Comparison of ENCODE assay signal across 23 cellular contexts in genomic region chr5:17432571-17432970, GRCh38.
"Had no signal": no experiment of that assay in that cellular context is flagged by ENCODE, and none has a peak within 500 bp of the region (broad histone marks: within the 10 kb centered on the region; RNA-seq: fewer than 3 reads in every experiment).

No MANE protein-coding gene starts in this region.

- H3K27me3 ChIP-seq: Peyer's patch, SJCRH30 had no signal

- H3K9ac ChIP-seq: KMS-11 had no signal

- H3K4me2 ChIP-seq: KMS-11, PC-9 had no signal

- H3K27ac ChIP-seq: HL-60, KMS-11, PC-9, Peyer's patch, SJCRH30 had no signal

- H3K36me3 ChIP-seq: Peyer's patch, SJCRH30 had no signal

- H3K4me1 ChIP-seq: SJCRH30 had no signal

- ATAC-seq: Right ventricle myocardium inferior, SK-N-SH treated with all-trans-retinoic acid at 6 μM for 48 hours had no signal

- DNase-seq: Kasumi-1, MM.1S, NCI-H1092 treated with DMSO at 0.1 percent for 48 hours, NCI-H1436, NCI-H187, NCI-H2029, NCI-H2081 treated with DMSO at 0.1 percent for 48 hours, NCI-H2171, NCI-H446, NCI-H510A, NCI-H524 treated with DMSO at 0.1 percent for 48 hours, NCI-H69, NCI-H82, OCI-M1, PC-9, Peyer's patch, SHP77 treated with DMSO at 0.1 percent for 48 hours, SJCRH30, T-helper 1 cell had no signal

- H2AFZ ChIP-seq: PC-9 had no signal

- H3K9me3 ChIP-seq: Peyer's patch, SJCRH30 had no signal

- H3K4me3 ChIP-seq: PC-9, Peyer's patch, SJCRH30 had no signal
